In genomic region chr15:34367128-34368081, GRCh38 we compare ENCODE assay signal across 1 cellular context.
A peak's percentile ranks its signal among the peaks of the same experiment; 100 is the strongest.
TF ChIP-seq lines count a peak whose summit lies in the region.

LPCAT4 (minus strand) TSS chr15:34367196; CDS start chr15:34367100, 96 bp downstream.

TF ChIP-seq in HepG2, 621 proteins besides CTCF, POLR2A, EP300 and RAD21 (continued from another document and continues in another):
- TF ChIP-seq STAT6 (CRISPR knock-in tag; IDR thresholded peaks at IDR 0.05; ENCODE audit: borderline replicate concordance) (no peak), ZFY (CRISPR knock-in tag; IDR thresholded peaks at IDR 0.05) (peak; percentile 80; the same call in 1 of the 2 replicates), BCLAF1 (IDR thresholded peaks at IDR 0.05) (no peak), ZNF296 (CRISPR knock-in tag; conservative IDR thresholded peaks at IDR 0.05) (no peak), SIX1 (CRISPR knock-in tag; IDR thresholded peaks at IDR 0.05; ENCODE audit: borderline replicate concordance) (no peak), ZNF816 (CRISPR knock-in tag; IDR thresholded peaks at IDR 0.05; ENCODE audit: borderline replicate concordance) (no peak), ZBTB2 (CRISPR knock-in tag; IDR thresholded peaks at IDR 0.05; ENCODE audit: low read depth) (0 out of 2 replicates have a peak, but pooled peaks have one; percentile 63), ZNF281 (CRISPR knock-in tag; IDR thresholded peaks at IDR 0.05; ENCODE audit: borderline replicate concordance) (no peak), SNAPC2 (CRISPR knock-in tag; IDR thresholded peaks at IDR 0.05) (no peak), ZNF121 (CRISPR knock-in tag; IDR thresholded peaks at IDR 0.05) (peak; percentile 54; the same call in 1 of the 2 replicates), MNT (IDR thresholded peaks at IDR 0.05) (no peak), SPEN (CRISPR knock-in tag; IDR thresholded peaks at IDR 0.05; ENCODE audit: low read depth) (peak; percentile 79), MEIS1 (CRISPR knock-in tag; IDR thresholded peaks at IDR 0.05; ENCODE audit: borderline replicate concordance) (no peak), ATF6 (CRISPR knock-in tag; conservative IDR thresholded peaks at IDR 0.05) (peak; percentile 54; the same call in 1 of the 2 replicates), ZNF878 (CRISPR knock-in tag; IDR thresholded peaks at IDR 0.05) (no peak), RBM22 (optimal IDR thresholded peaks at IDR 0.05; ENCODE audit: low read length) (no peak), SIN3A (IDR thresholded peaks at IDR 0.05; ENCODE audit: borderline replicate concordance, low read depth, low read length) (no peak), HBP1 (CRISPR knock-in tag; IDR thresholded peaks at IDR 0.05; ENCODE audit: low read depth) (peak; percentile 82; the same call in 1 of the 2 replicates), CBX5 (CRISPR knock-in tag; IDR thresholded peaks at IDR 0.05; ENCODE audit: borderline replicate concordance) (peak; percentile 57; the same call in 1 of the 2 replicates), ZKSCAN1 (IDR thresholded peaks at IDR 0.05; ENCODE audit: low read length) (no peak), ZNF260 (CRISPR knock-in tag; IDR thresholded peaks at IDR 0.05; ENCODE audit: borderline replicate concordance, low read depth) (no peak), ZNF253 (CRISPR knock-in tag; IDR thresholded peaks at IDR 0.05; ENCODE audit: borderline replicate concordance) (0 out of 2 replicates have a peak, but pooled peaks have one; percentile 45), ZNF563 (CRISPR knock-in tag; IDR thresholded peaks at IDR 0.05) (peak; percentile 80; the same call in 1 of the 2 replicates), CHD2 (IDR thresholded peaks at IDR 0.05; ENCODE audit: low read depth, low read length) (no peak), ESRRA (CRISPR knock-in tag; IDR thresholded peaks at IDR 0.05; ENCODE audit: low read depth) (peak; percentile 42; the same call in 1 of the 2 replicates), ZNF180 (CRISPR knock-in tag; IDR thresholded peaks at IDR 0.05; ENCODE audit: borderline replicate concordance, low read depth) (no peak), ZNF75D (CRISPR knock-in tag; IDR thresholded peaks at IDR 0.05; ENCODE audit: borderline replicate concordance) (no peak), CENPBD1 (CRISPR knock-in tag; IDR thresholded peaks at IDR 0.05; ENCODE audit: borderline replicate concordance, low read depth) (no peak), ZNF556 (CRISPR knock-in tag; IDR thresholded peaks at IDR 0.05; ENCODE audit: borderline replicate concordance) (peak; percentile 72; the same call in 1 of the 2 replicates), TFDP1 (CRISPR knock-in tag; IDR thresholded peaks at IDR 0.05; ENCODE audit: borderline replicate concordance) (peak; percentile 60; the same call in 1 of the 2 replicates), ZNF567 (CRISPR knock-in tag; IDR thresholded peaks at IDR 0.05; ENCODE audit: borderline replicate concordance) (peak; percentile 82; the same call in 1 of the 2 replicates), GRHL1 (CRISPR knock-in tag; conservative IDR thresholded peaks at IDR 0.05) (no peak), ZNF7 (CRISPR knock-in tag; IDR thresholded peaks at IDR 0.05) (no peak), DRAP1 (CRISPR knock-in tag; IDR thresholded peaks at IDR 0.05) (no peak), PBX3 (CRISPR knock-in tag; IDR thresholded peaks at IDR 0.05; ENCODE audit: borderline replicate concordance) (no peak), ZNF468 (CRISPR knock-in tag; IDR thresholded peaks at IDR 0.05) (0 out of 2 replicates have a peak, but pooled peaks have one; percentile 20)
